8 cellular contexts compared by ENCODE assay signal in genomic region chr11:124758355-124759267, GRCh38. TPM values are rescaled to one million over a fixed set of nuclear protein-coding genes. Genes with fewer than 3 reads are reported as not detected.
DNase-seq lines count a peak whose midpoint lies in the region; ATAC-seq and TF ChIP-seq lines count a peak whose summit lies in the region.

No MANE protein-coding gene starts in this region.

- H3K4me1 Mint-ChIP-seq in activated CD8-positive, alpha-beta memory T cell treated with anti-CD3 and anti-CD28 coated beads, Interleukin-2, amount 10 ng/mL, durations not matched to agents 7 days and 5 days: peaks cover 19% of the 10 kb centered on the region

- H3K27me3 ChIP-seq in AG04450 (ENCODE audit: control insufficient read depth, insufficient read depth, low read length): peaks cover 24% of the 10 kb centered on the region
- peaks cover 2% of the 10 kb centered on the region for H3K27me3 ChIP-seq in endocrine pancreas (ENCODE audit: control insufficient read depth, insufficient read depth, low read length)
- H3K27me3 ChIP-seq in mesendoderm (ENCODE audit: insufficient read depth, low read length, poor library complexity): peaks cover 64% of the 10 kb centered on the region

- CTCF ChIA-PET in AG04450 (lab: Charles Lee): interaction anchor here (0.6 to 3.0 kb wide), 20 partner anchors 10 to 924 kb away, joined by 3 to 24 read pairs (median 6); partner anchors contain the start of genes NRGN and ROBO3
- CTCF ChIA-PET in activated CD8-positive, alpha-beta memory T cell treated with anti-CD3 and anti-CD28 coated beads, Interleukin-2, amount 10 ng/mL, durations not matched to agents 7 days and 5 days (lab: Charles Lee): interaction anchor here (0.7 to 18.4 kb wide), 17 partner anchors 10 to 192 kb away, joined by 3 to 216 read pairs (median 4); partner anchors contain the start of genes MSANTD2 and TBRG1

- WGBS in mesendoderm (ENCODE audit: extremely low coverage, insufficient coverage, low lambda C conversion rate): no CpG with 5 or more reads among the region's 53 CpGs

- no peak overlapping the region for H3K18ac ChIP-seq in mesendoderm (ENCODE audit: low read length)

- H3K36me3 ChIP-seq in endocrine pancreas (ENCODE audit: control insufficient read depth, insufficient read depth, low read length): no peaks in the 10 kb centered on the region
- no peaks in the 10 kb centered on the region for H3K36me3 ChIP-seq in mesendoderm (ENCODE audit: control insufficient read depth, insufficient read depth, low read length)

- H4K8ac ChIP-seq in mesendoderm (ENCODE audit: low read depth, low read length): no peak overlapping the region

- peak overlapping the region; percentile 40 for H3K4me2 ChIP-seq in mesendoderm (ENCODE audit: low read length)

- no peaks in the 10 kb centered on the region for H3K4me1 ChIP-seq in endocrine pancreas (ENCODE audit: control insufficient read depth, insufficient read depth, low read length)
- H3K4me1 ChIP-seq in mesendoderm (ENCODE audit: control insufficient read depth, low read depth, low read length): peaks cover 3% of the 10 kb centered on the region

- no peak overlapping the region for H2BK5ac ChIP-seq in mesendoderm (ENCODE audit: low read length)

- no peak overlapping the region for H2BK15ac ChIP-seq in mesendoderm (replicated peaks; ENCODE audit: low read depth)

- no peak overlapping the region for H3K23ac ChIP-seq in mesendoderm (ENCODE audit: low read length)

- no peaks in the 10 kb centered on the region for H3K36me3 Mint-ChIP-seq in activated CD8-positive, alpha-beta memory T cell treated with anti-CD3 and anti-CD28 coated beads, Interleukin-2, amount 10 ng/mL, durations not matched to agents 7 days and 5 days

- ATAC-seq in GM18511 (IDR thresholded peaks at IDR 0.05; ENCODE audit: unreplicated experiment): peak; percentile 44
- peak; percentile 41 for ATAC-seq in HG03025 (IDR thresholded peaks at IDR 0.05; ENCODE audit: low FRiP score, unreplicated experiment)
- ATAC-seq in activated CD8-positive, alpha-beta memory T cell treated with anti-CD3 and anti-CD28 coated beads, Interleukin-2, amount 10 ng/mL, durations not matched to agents 7 days and 5 days: peak; percentile 64

- H3K27ac ChIP-seq in AG04450 (ENCODE audit: low read depth, low read length) (no peak overlapping the region), mesendoderm (ENCODE audit: low read depth, low read length) (no peak overlapping the region)

- H3K27ac Mint-ChIP-seq in activated CD8-positive, alpha-beta memory T cell treated with anti-CD3 and anti-CD28 coated beads, Interleukin-2, amount 10 ng/mL, durations not matched to agents 7 days and 5 days: no peak overlapping the region

- DNase-seq in AG04450 (ENCODE audit: low read depth, low spot score) (no peak), NCI-H526 treated with DMSO at 0.1 percent for 48 hours (lab: John Stamatoyannopoulos, UW) (peak; percentile 94), mesendoderm (peak; percentile 93)
- peak; percentile 82 for DNase-seq in activated CD8-positive, alpha-beta memory T cell treated with anti-CD3 and anti-CD28 coated beads, Interleukin-2, amount 10 ng/mL, durations not matched to agents 7 days and 5 days
- peak; percentile 42 for DNase-seq in stimulated activated CD8-positive, alpha-beta memory T cell treated with anti-CD3 and anti-CD28 coated beads, Interleukin-7, amount 100 ng/mL, for 24 hours (ENCODE audit: low read depth)

- H3K79me1 ChIP-seq in mesendoderm (ENCODE audit: low read length): no peaks in the 10 kb centered on the region

- peak overlapping the region; percentile 46 for H3K4me3 ChIP-seq in AG04450 (ENCODE audit: low read depth, low read length)
- H3K4me3 ChIP-seq in endocrine pancreas (ENCODE audit: control insufficient read depth, insufficient read depth, low read length): peak overlapping the region; percentile 8
- H3K4me3 ChIP-seq in mesendoderm (ENCODE audit: low read length): no peak overlapping the region

- no peak overlapping the region for H4K5ac ChIP-seq in mesendoderm (ENCODE audit: low read length)

- POLR2A ChIA-PET in AG04450 (lab: Yijun Ruan, JAX): interaction anchor here (1.1 kb wide), 1 partner anchor 85 kb away, joined by 3 read pairs; the partner anchor contains the start of genes SIAE and SPA17

- no peak overlapping the region for H3K4ac ChIP-seq in mesendoderm (ENCODE audit: low read depth, low read length)

- peak overlapping the region; percentile 63 for H3K9ac ChIP-seq in endocrine pancreas (ENCODE audit: control insufficient read depth, insufficient read depth, low read length)
- H3K9ac ChIP-seq in mesendoderm (ENCODE audit: low read length): peak overlapping the region; percentile 5

- no peak overlapping the region for H2BK120ac ChIP-seq in mesendoderm (ENCODE audit: low read depth, low read length)

- H3K9me3 ChIP-seq in AG04450 (ENCODE audit: control insufficient read depth, insufficient read depth, low read length) (peaks cover 6% of the 10 kb centered on the region; the same call in 1 of the 2 replicates), endocrine pancreas (ENCODE audit: control insufficient read depth, low read length) (no peaks in the 10 kb centered on the region)

- peaks cover 53% of the 10 kb centered on the region for H3K27me3 Mint-ChIP-seq in activated CD8-positive, alpha-beta memory T cell treated with anti-CD3 and anti-CD28 coated beads, Interleukin-2, amount 10 ng/mL, durations not matched to agents 7 days and 5 days

- H3K4me3 Mint-ChIP-seq in activated CD8-positive, alpha-beta memory T cell treated with anti-CD3 and anti-CD28 coated beads, Interleukin-2, amount 10 ng/mL, durations not matched to agents 7 days and 5 days: no peak overlapping the region

- peak; percentile 66 for TF ChIP-seq CTCF in AG04450 (IDR thresholded peaks at IDR 0.05; ENCODE audit: low read depth, low read length)

- peak overlapping the region; percentile 30 for H3K56ac ChIP-seq in mesendoderm (ENCODE audit: low read length)

- H3K9me3 Mint-ChIP-seq in activated CD8-positive, alpha-beta memory T cell treated with anti-CD3 and anti-CD28 coated beads, Interleukin-2, amount 10 ng/mL, durations not matched to agents 7 days and 5 days (ENCODE audit: low read depth): no peaks in the 10 kb centered on the region

- H2AK5ac ChIP-seq in mesendoderm (ENCODE audit: low read length): no peak overlapping the region

- no peaks in the 10 kb centered on the region for H3K79me2 ChIP-seq in mesendoderm (ENCODE audit: control insufficient read depth, insufficient read depth, low read length)

RNA-seq across cellular contexts. Expression of gene ESAM, which starts 3.5 kb away (rescaled TPM):
- 0.06 and 0.10 TPM in 2 replicates for polyA plus RNA-seq in AG04450 (2011; rRNA removed)
- 0.13 TPM in 1 of 2 replicates, not detected in the other for polyA minus RNA-seq in AG04450 (2011; rRNA and poly(A)+ RNA removed)
- under 1 TPM; 0.16 to 0.76 TPM for total RNA-seq in activated CD8-positive, alpha-beta memory T cell treated with anti-CD3 and anti-CD28 coated beads, Interleukin-2, amount 10 ng/mL, durations not matched to agents 7 days and 5 days
- polyA plus RNA-seq in mesendoderm (2013, experiment 1 of 2): 0.21 TPM
- 0.14 TPM for polyA plus RNA-seq in mesendoderm (2013, experiment 2 of 2)

RNA-seq across cellular contexts. Expression of gene VSIG2, which starts 6.6 kb away (rescaled TPM):
- polyA plus RNA-seq in AG04450 (2011; rRNA removed): not detected in 2 replicates
- not detected in 2 replicates for polyA minus RNA-seq in AG04450 (2011; rRNA and poly(A)+ RNA removed)
- not detected for total RNA-seq in activated CD8-positive, alpha-beta memory T cell treated with anti-CD3 and anti-CD28 coated beads, Interleukin-2, amount 10 ng/mL, durations not matched to agents 7 days and 5 days
- not detected for polyA plus RNA-seq in mesendoderm (2013, experiment 1 of 2)
- polyA plus RNA-seq in mesendoderm (2013, experiment 2 of 2): 0.07 TPM

RNA-seq across cellular contexts. Expression of gene NRGN, which starts 18.9 kb away (rescaled TPM):
- 3.4 and 4.1 TPM in 2 replicates for polyA plus RNA-seq in AG04450 (2011; rRNA removed)
- 1.8 and 4.2 TPM in 2 replicates for polyA minus RNA-seq in AG04450 (2011; rRNA and poly(A)+ RNA removed)
- 1 to 10 TPM; 6.6 TPM for total RNA-seq in activated CD8-positive, alpha-beta memory T cell treated with anti-CD3 and anti-CD28 coated beads, Interleukin-2, amount 10 ng/mL, durations not matched to agents 7 days and 5 days
- 0.42 TPM for polyA plus RNA-seq in mesendoderm (2013, experiment 1 of 2)
- 0.67 TPM for polyA plus RNA-seq in mesendoderm (2013, experiment 2 of 2)

RNA-seq across cellular contexts. Expression of gene MSANTD2, which starts 41.6 kb away (rescaled TPM):
- 7.6 and 9.8 TPM in 2 replicates for polyA plus RNA-seq in AG04450 (2011; rRNA removed)
- polyA minus RNA-seq in AG04450 (2011; rRNA and poly(A)+ RNA removed): 3.3 and 4.9 TPM in 2 replicates
- total RNA-seq in activated CD8-positive, alpha-beta memory T cell treated with anti-CD3 and anti-CD28 coated beads, Interleukin-2, amount 10 ng/mL, durations not matched to agents 7 days and 5 days: 10 to 100 TPM in 1 of 2 experiments, 1 to 10 TPM in 1; 8.5 to 10.2 TPM
- 10.6 TPM for polyA plus RNA-seq in mesendoderm (2013, experiment 1 of 2)
- polyA plus RNA-seq in mesendoderm (2013, experiment 2 of 2): 10.4 TPM
